ENCODE assay signal across 25 cellular contexts in the genomic region with DNA sequence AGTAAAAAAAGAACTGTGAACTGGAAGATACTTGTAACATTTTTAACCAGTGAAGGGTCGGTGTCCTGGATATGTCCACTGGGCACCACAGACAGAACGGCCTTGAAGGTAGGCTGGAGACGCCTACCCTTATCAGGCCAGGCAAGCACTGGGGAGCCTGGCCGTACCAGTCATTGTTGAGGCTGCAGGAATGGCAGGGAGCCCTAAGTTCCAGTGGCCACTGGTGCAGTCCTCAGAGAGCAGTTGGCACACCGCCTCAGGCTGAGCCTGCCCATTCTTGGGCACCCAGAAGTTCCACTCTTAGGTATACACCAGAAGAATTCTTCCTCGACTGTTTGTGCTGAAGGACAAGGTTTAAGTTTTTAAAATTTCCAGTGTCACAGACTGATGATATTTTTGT. TPM values are rescaled to one million over a fixed set of nuclear protein-coding genes. Genes with fewer than 3 reads are reported as not detected.
DNase-seq lines count a peak whose midpoint lies in the region; ATAC-seq and TF ChIP-seq lines count a peak whose summit lies in the region.
"Had no signal": no experiment of that assay in that cellular context is flagged by ENCODE, and none has a peak within 500 bp of the region (broad histone marks: within the 10 kb centered on the region; RNA-seq: fewer than 3 reads in every experiment).

No MANE protein-coding gene starts in this region.

- no peak for TF ChIP-seq EP300 in ovary (IDR thresholded peaks at IDR 0.05)

- H3K27me3 Mint-ChIP-seq in nephron progenitor cell (ENCODE audit: low read depth, poor library complexity): peaks cover 6% of the 10 kb centered on the region
- H3K27me3 Mint-ChIP-seq: activated naive CD8-positive, alpha-beta T cell treated with anti-CD3 and anti-CD28 coated beads, Interleukin-2, amount 10 ng/mL, durations not matched to agents 7 days and 5 days; CD8-positive, alpha-beta memory T cell; stimulated activated naive CD8-positive, alpha-beta T cell treated with anti-CD3 and anti-CD28 coated beads, Interleukin-15, amount 100 ng/mL, for 72 hours had no signal

- peaks cover 45% of the 10 kb centered on the region for H3K36me3 Mint-ChIP-seq in stimulated activated effector memory CD8-positive, alpha-beta T cell treated with anti-CD3 and anti-CD28 coated beads, Interleukin-12 subunit alpha, Interleukin-12 subunit beta, amount 100 ng/mL, for 72 hours
- peaks cover 44% of the 10 kb centered on the region for H3K36me3 Mint-ChIP-seq in nephron progenitor cell (ENCODE audit: low read depth)

- H3K4me1 ChIP-seq in lower lobe of right lung: peaks cover 17% of the 10 kb centered on the region
- peaks cover 7% of the 10 kb centered on the region for H3K4me1 ChIP-seq in ovary (ENCODE audit: insufficient read depth)

- WGBS in ovary, 3 donors: 82 to 86% (median 84%) methylated on average over 6 of the region's 6 CpGs

- peak; percentile 20 to 72 for ATAC-seq in lower lobe of right lung
- no peak for ATAC-seq in stimulated activated effector memory CD8-positive, alpha-beta T cell treated with anti-CD3 and anti-CD28 coated beads, Interleukin-12 subunit alpha, Interleukin-12 subunit beta, amount 100 ng/mL, for 72 hours
- no peak for ATAC-seq in GM19463 (IDR thresholded peaks at IDR 0.05; ENCODE audit: unreplicated experiment)
- ATAC-seq: PC-3; stimulated activated naive CD8-positive, alpha-beta T cell treated with anti-CD3 and anti-CD28 coated beads, Interleukin-15, amount 100 ng/mL, for 72 hours had no signal

- peaks cover 3% of the 10 kb centered on the region for H3K9me3 Mint-ChIP-seq in stimulated activated effector memory CD8-positive, alpha-beta T cell treated with anti-CD3 and anti-CD28 coated beads, Interleukin-12 subunit alpha, Interleukin-12 subunit beta, amount 100 ng/mL, for 72 hours
- peaks cover 27% of the 10 kb centered on the region for H3K9me3 Mint-ChIP-seq in nephron progenitor cell
- H3K9me3 Mint-ChIP-seq: stimulated activated naive CD8-positive, alpha-beta T cell treated with anti-CD3 and anti-CD28 coated beads, Interleukin-15, amount 100 ng/mL, for 72 hours had no signal

- intact Hi-C loops in lower lobe of right lung (cut with DNase I) (no loop called here), ovary (cut with DNase I) (no loop called here)

- DNase-seq in HuH-7.5 (ENCODE audit: low spot score) (peak; percentile 3), lower lobe of right lung (no peak), nephron progenitor cell (no peak), ovary (no peak), RPMI8226 (no peak)
- DNase-seq in stimulated activated effector memory CD8-positive, alpha-beta T cell treated with anti-CD3 and anti-CD28 coated beads, Interleukin-12 subunit alpha, Interleukin-12 subunit beta, amount 100 ng/mL, for 72 hours (ENCODE audit: low spot score in 2 of 2): no peak
- DNase-seq: activated CD4-positive, CD25-positive, alpha-beta regulatory T cell treated with anti-CD3 and anti-CD28 coated beads, Interleukin-2, amount 50 U/mL, for 72 hours; activated naive CD8-positive, alpha-beta T cell treated with anti-CD3 and anti-CD28 coated beads, Interleukin-2, amount 10 ng/mL, durations not matched to agents 7 days and 5 days; CD8-positive, alpha-beta memory T cell; DMS79 treated with DMSO at 0.1 percent for 48 hours; foreskin melanocyte; NCI-H2171 treated with DMSO at 0.1 percent for 48 hours; NCI-H526 treated with DMSO at 0.1 percent for 48 hours; PC-3; stimulated activated naive CD8-positive, alpha-beta T cell treated with anti-CD3 and anti-CD28 coated beads, Interleukin-15, amount 100 ng/mL, for 72 hours had no signal

- H3K4me1 Mint-ChIP-seq in stimulated activated effector memory CD8-positive, alpha-beta T cell treated with anti-CD3 and anti-CD28 coated beads, Interleukin-12 subunit alpha, Interleukin-12 subunit beta, amount 100 ng/mL, for 72 hours: peaks cover 31% of the 10 kb centered on the region
- peaks cover 31% of the 10 kb centered on the region for H3K4me1 Mint-ChIP-seq in nephron progenitor cell

- H3K4me3 ChIP-seq in lower lobe of right lung (no peak overlapping the region), ovary (no peak overlapping the region)
- H3K4me3 ChIP-seq: HAP-1, vagina had no signal

- H3K27me3 ChIP-seq in lower lobe of right lung (ENCODE audit: low read depth) (no peaks in the 10 kb centered on the region), ovary (no peaks in the 10 kb centered on the region)
- H3K27me3 ChIP-seq: vagina had no signal

- no peak for TF ChIP-seq CTCF in lower lobe of right lung (IDR thresholded peaks at IDR 0.05)
- no peak for TF ChIP-seq CTCF in nephron progenitor cell (IDR thresholded peaks at IDR 0.05)
- TF ChIP-seq CTCF in ovary (IDR thresholded peaks at IDR 0.05): no peak

- no peak overlapping the region for H3K4me3 Mint-ChIP-seq in stimulated activated effector memory CD8-positive, alpha-beta T cell treated with anti-CD3 and anti-CD28 coated beads, Interleukin-12 subunit alpha, Interleukin-12 subunit beta, amount 100 ng/mL, for 72 hours
- no peak overlapping the region for H3K4me3 Mint-ChIP-seq in nephron progenitor cell
- H3K4me3 Mint-ChIP-seq: activated naive CD8-positive, alpha-beta T cell treated with anti-CD3 and anti-CD28 coated beads, Interleukin-2, amount 10 ng/mL, durations not matched to agents 7 days and 5 days; stimulated activated naive CD8-positive, alpha-beta T cell treated with anti-CD3 and anti-CD28 coated beads, Interleukin-15, amount 100 ng/mL, for 72 hours had no signal

- TF ChIP-seq POLR2A in ovary (IDR thresholded peaks at IDR 0.05): no peak

- H3K36me3 ChIP-seq in lower lobe of right lung: peaks cover 23% of the 10 kb centered on the region
- H3K36me3 ChIP-seq in ovary: no peaks in the 10 kb centered on the region

- H3K9me3 ChIP-seq in lower lobe of right lung (no peaks in the 10 kb centered on the region), ovary (no peaks in the 10 kb centered on the region)
- H3K9me3 ChIP-seq: HAP-1, vagina had no signal

- H3K27ac Mint-ChIP-seq in stimulated activated effector memory CD8-positive, alpha-beta T cell treated with anti-CD3 and anti-CD28 coated beads, Interleukin-12 subunit alpha, Interleukin-12 subunit beta, amount 100 ng/mL, for 72 hours: peak overlapping the region; percentile 64
- H3K27ac Mint-ChIP-seq in nephron progenitor cell: no peak overlapping the region
- H3K27ac Mint-ChIP-seq: activated naive CD8-positive, alpha-beta T cell treated with anti-CD3 and anti-CD28 coated beads, Interleukin-2, amount 10 ng/mL, durations not matched to agents 7 days and 5 days had no signal

- H3K27ac ChIP-seq in cingulate gyrus (ENCODE audit: low read depth, low read length) (peak overlapping the region; percentile 70), lower lobe of right lung (no peak overlapping the region), ovary (no peak overlapping the region)
- H3K27ac ChIP-seq: vagina had no signal

RNA-seq across cellular contexts. Expression of a gene that starts 20.5 kb away (rescaled TPM):
- total RNA-seq in lower lobe of right lung (54.5 TPM), ovary (10 to 100 TPM; 12.4 to 32.8 (median 26.5) TPM)
- 10 to 100 TPM; 11.1 to 12.3 TPM for polyA plus RNA-seq in ovary

RNA-seq across cellular contexts. Expression of a gene that starts 40.7 kb away (rescaled TPM):
- total RNA-seq in lower lobe of right lung (31.5 TPM), ovary (10 to 100 TPM; 32.0 to 58.6 (median 47.0) TPM)
- 10 to 100 TPM in 1 of 2 donors, 1 to 10 TPM in 1; 6.6 to 54.4 TPM for polyA plus RNA-seq in ovary

RNA-seq across cellular contexts. Expression of a gene that starts 50.4 kb away (rescaled TPM):
- total RNA-seq in lower lobe of right lung: 76.9 TPM
- total RNA-seq in ovary: 10 to 100 TPM; 51.5 to 78.0 (median 68.8) TPM
- polyA plus RNA-seq in ovary: 10 to 100 TPM; 73.3 to 78.9 TPM

RNA-seq across cellular contexts. Expression of a gene that starts 54.2 kb away (rescaled TPM):
- total RNA-seq in lower lobe of right lung (not detected), ovary (not detected)
- under 1 TPM in 1 of 2 donors, not detected in 1; 0.57 TPM for polyA plus RNA-seq in ovary
- total RNA-seq: activated naive CD8-positive, alpha-beta T cell treated with anti-CD3 and anti-CD28 coated beads, Interleukin-2, amount 10 ng/mL, durations not matched to agents 7 days and 5 days; bronchial epithelial cell; CD8-positive, alpha-beta memory T cell; dermis microvascular lymphatic vessel endothelial cell; MCF 10A; osteocyte; PC-3; skeletal muscle tissue; vagina had no signal
- polyA plus RNA-seq: AG04450; CD8-positive, alpha-beta memory T cell had no signal

RNA-seq across cellular contexts. Expression of a gene that starts 54.3 kb away (rescaled TPM):
- total RNA-seq in lower lobe of right lung (13.7 TPM), ovary (10 to 100 TPM in 5 of 7 donors, 1 to 10 TPM in 2; 6.3 to 24.7 (median 22.3) TPM)
- polyA plus RNA-seq in ovary: 10 to 100 TPM in 1 of 2 donors, 1 to 10 TPM in 1; 2.5 to 14.0 TPM

Comparison
In these comparisons a context has a peak if more than half of its experiments do, and no peak if none do; other contexts are left out.
1. ATAC-seq: peak in lower lobe of right lung (2 of 2); none in stimulated activated effector memory CD8-positive, alpha-beta T cell treated with anti-CD3 and anti-CD28 coated beads, Interleukin-12 subunit alpha, Interleukin-12 subunit beta, amount 100 ng/mL, for 72 hours (single experiment) and GM19463 (single experiment).